Comparison of ENCODE assay signal across 13 cellular contexts in the genomic region with DNA sequence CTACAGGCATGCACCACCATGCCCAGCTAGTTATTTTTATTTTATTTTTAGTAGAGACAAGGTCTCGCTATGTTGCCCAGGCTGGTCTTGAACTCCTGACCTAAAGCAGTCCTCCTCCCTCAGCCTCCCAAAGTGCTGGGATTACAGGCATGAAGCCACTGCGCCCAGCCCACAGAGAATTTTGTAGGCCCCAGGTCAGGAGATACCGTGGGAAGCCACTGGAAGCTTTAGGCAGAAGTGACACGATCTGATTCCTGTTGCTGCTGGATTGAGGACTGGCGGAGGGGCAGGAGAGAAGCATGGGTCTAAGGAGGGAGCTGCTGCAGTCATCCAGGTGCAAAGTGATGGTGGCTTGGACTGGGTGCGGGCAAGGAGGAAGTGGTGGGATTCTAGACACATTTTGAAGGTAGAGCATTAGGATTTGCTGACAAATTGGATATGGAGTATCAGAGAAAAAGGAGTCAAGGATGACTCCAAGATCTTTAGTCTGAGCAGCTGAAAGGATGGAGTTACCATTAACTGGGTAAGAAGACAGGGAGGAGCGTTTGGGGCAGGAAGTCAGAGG. TPM values are rescaled to one million over a fixed set of nuclear protein-coding genes. Genes with fewer than 3 reads are reported as not detected.
A peak's percentile ranks its signal among the peaks of the same experiment; 100 is the strongest.
DNase-seq lines count a peak whose midpoint lies in the region; ATAC-seq and TF ChIP-seq lines count a peak whose summit lies in the region.
"Had no signal": no experiment of that assay in that cellular context is flagged by ENCODE, and none has a peak within 500 bp of the region (broad histone marks: within the 10 kb centered on the region; RNA-seq: fewer than 3 reads in every experiment).

No MANE protein-coding gene starts in this region.

- peaks cover 34 to 89% (median 58%) of the 10 kb centered on the region in 11 experiments for H3K36me3 ChIP-seq in BLaER1 treated with 17β-estradiol and CSF1 and Interleukin-3, amounts not matched to agents 10 nM and 100 nM
- H3K36me3 ChIP-seq in CD8-positive, alpha-beta T cell (ENCODE audit: insufficient read depth, low read length): peaks cover 77% of the 10 kb centered on the region

- H3K4me1 ChIP-seq in BLaER1 treated with 17β-estradiol and CSF1 and Interleukin-3, amounts not matched to agents 10 nM and 100 nM: peaks cover 42 to 89% (median 76%) of the 10 kb centered on the region in 10 experiments
- H3K4me1 ChIP-seq in CD8-positive, alpha-beta T cell (ENCODE audit: insufficient read depth, low read length): peaks cover 98% of the 10 kb centered on the region

- H3K4me2 ChIP-seq in BLaER1 treated with 17β-estradiol and CSF1 and Interleukin-3, amounts not matched to agents 10 nM and 100 nM: peak overlapping the region in 8 of 11 experiments; percentile 56 to 84 (median 72); a peak in 13 of 22 replicates

- peak overlapping the region; percentile 61 for H3K4me3 Mint-ChIP-seq in CD8-positive, alpha-beta T cell
- H3K4me3 Mint-ChIP-seq in activated naive CD4-positive, alpha-beta T cell treated with anti-CD3 and anti-CD28 coated beads, Interleukin-2, amount 50 U/mL, for 24 hours: peak overlapping the region; percentile 60
- H3K4me3 Mint-ChIP-seq in mesothelial cell of epicardium: no peak overlapping the region
- no peak overlapping the region for H3K4me3 Mint-ChIP-seq in T-helper 2 cell treated with Interferon-gamma antibody and Interleukin-4, amounts not matched to agents 5 μg/mL and 100 μg/mL, for 36 hours

- H3K27me3 Mint-ChIP-seq in CD8-positive, alpha-beta T cell (ENCODE audit: low read depth): no peaks in the 10 kb centered on the region
- no peaks in the 10 kb centered on the region for H3K27me3 Mint-ChIP-seq in activated naive CD4-positive, alpha-beta T cell treated with anti-CD3 and anti-CD28 coated beads, Interleukin-2, amount 50 U/mL, for 24 hours
- H3K27me3 Mint-ChIP-seq in mesothelial cell of epicardium (ENCODE audit: low read depth): no peaks in the 10 kb centered on the region
- H3K27me3 Mint-ChIP-seq in T-helper 2 cell treated with Interferon-gamma antibody and Interleukin-4, amounts not matched to agents 5 μg/mL and 100 μg/mL, for 36 hours (ENCODE audit: low read depth): peaks cover 8% of the 10 kb centered on the region

- peaks cover 87 to 100% (median 98%) of the 10 kb centered on the region in 11 experiments for H4K20me1 ChIP-seq in BLaER1 treated with 17β-estradiol and CSF1 and Interleukin-3, amounts not matched to agents 10 nM and 100 nM

- H3K27ac Mint-ChIP-seq in CD8-positive, alpha-beta T cell: peak overlapping the region; percentile 96
- peak overlapping the region; percentile 89 for H3K27ac Mint-ChIP-seq in activated naive CD4-positive, alpha-beta T cell treated with anti-CD3 and anti-CD28 coated beads, Interleukin-2, amount 50 U/mL, for 24 hours
- no peak overlapping the region for H3K27ac Mint-ChIP-seq in mesothelial cell of epicardium
- no peak overlapping the region for H3K27ac Mint-ChIP-seq in T-helper 2 cell treated with Interferon-gamma antibody and Interleukin-4, amounts not matched to agents 5 μg/mL and 100 μg/mL, for 36 hours

- peak in 2 of 7 experiments; percentile 7 to 10 for DNase-seq in CD8-positive, alpha-beta T cell
- DNase-seq in mesenteric fat pad (ENCODE audit: low spot score): peak; percentile 51
- no peak for DNase-seq in stimulated activated CD4-positive, alpha-beta T cell treated with anti-CD3 and anti-CD28 coated beads, Interleukin-15, amount 100 ng/mL, for 24 hours
- no peak for DNase-seq in mesothelial cell of epicardium (ENCODE audit: low spot score in 2 of 2, unreplicated experiment in 2 of 2)
- no peak for DNase-seq in T-helper 2 cell treated with Interferon-gamma antibody and Interleukin-4, amounts not matched to agents 5 μg/mL and 100 μg/mL, for 36 hours (ENCODE audit: low spot score)

- POLR2A ChIA-PET in CD8-positive, alpha-beta T cell (lab: Charles Lee): interaction anchor here (0.7 to 1.7 kb wide), 3 partner anchors 67 to 95 kb away, joined by 3 to 11 read pairs (median 6); no protein-coding TSS in a partner anchor

- no peaks in the 10 kb centered on the region for H3K9me3 ChIP-seq in BLaER1 treated with 17β-estradiol and CSF1 and Interleukin-3, amounts not matched to agents 10 nM and 100 nM (replicated peaks in 1 of 11)
- H3K9me3 ChIP-seq in CD8-positive, alpha-beta T cell (ENCODE audit: low read length): no peaks in the 10 kb centered on the region

- H3K27me3 ChIP-seq in BLaER1 treated with 17β-estradiol and CSF1 and Interleukin-3, amounts not matched to agents 10 nM and 100 nM: no peaks in the 10 kb centered on the region
- H3K27me3 ChIP-seq in CD8-positive, alpha-beta T cell (ENCODE audit: insufficient read depth, low read length): no peaks in the 10 kb centered on the region

- CTCF ChIA-PET in CD8-positive, alpha-beta T cell (lab: Charles Lee): interaction anchor here (0.8 to 29.2 kb wide), 3 partner anchors 93 to 109 kb away, joined by 3 to 773 read pairs (median 5); no protein-coding TSS in a partner anchor

- TF ChIP-seq CTCF in CD8-positive, alpha-beta T cell (IDR thresholded peaks at IDR 0.05): no peak
- TF ChIP-seq CTCF in mesothelial cell of epicardium (IDR thresholded peaks at IDR 0.05; ENCODE audit: unreplicated experiment): no peak

- H3K9ac ChIP-seq in BLaER1 treated with 17β-estradiol and CSF1 and Interleukin-3, amounts not matched to agents 10 nM and 100 nM: no peak overlapping the region
- H3K9ac ChIP-seq: parathyroid adenoma had no signal

- H3K36me3 Mint-ChIP-seq in CD8-positive, alpha-beta T cell: peaks cover 89% of the 10 kb centered on the region
- peaks cover 13% of the 10 kb centered on the region for H3K36me3 Mint-ChIP-seq in activated naive CD4-positive, alpha-beta T cell treated with anti-CD3 and anti-CD28 coated beads, Interleukin-2, amount 50 U/mL, for 24 hours
- H3K36me3 Mint-ChIP-seq in mesothelial cell of epicardium: peaks cover 8% of the 10 kb centered on the region
- H3K36me3 Mint-ChIP-seq in T-helper 2 cell treated with Interferon-gamma antibody and Interleukin-4, amounts not matched to agents 5 μg/mL and 100 μg/mL, for 36 hours (ENCODE audit: low read depth): peaks cover 32% of the 10 kb centered on the region

- no peaks in the 10 kb centered on the region for H3K9me3 Mint-ChIP-seq in CD8-positive, alpha-beta T cell
- no peaks in the 10 kb centered on the region for H3K9me3 Mint-ChIP-seq in activated naive CD4-positive, alpha-beta T cell treated with anti-CD3 and anti-CD28 coated beads, Interleukin-2, amount 50 U/mL, for 24 hours
- no peaks in the 10 kb centered on the region for H3K9me3 Mint-ChIP-seq in mesothelial cell of epicardium
- no peaks in the 10 kb centered on the region for H3K9me3 Mint-ChIP-seq in T-helper 2 cell treated with Interferon-gamma antibody and Interleukin-4, amounts not matched to agents 5 μg/mL and 100 μg/mL, for 36 hours

- peaks cover 91% of the 10 kb centered on the region for H3K4me1 Mint-ChIP-seq in CD8-positive, alpha-beta T cell (ENCODE audit: low read depth)
- H3K4me1 Mint-ChIP-seq in activated naive CD4-positive, alpha-beta T cell treated with anti-CD3 and anti-CD28 coated beads, Interleukin-2, amount 50 U/mL, for 24 hours: peaks cover 96% of the 10 kb centered on the region
- H3K4me1 Mint-ChIP-seq in mesothelial cell of epicardium: no peaks in the 10 kb centered on the region
- peaks cover 62% of the 10 kb centered on the region for H3K4me1 Mint-ChIP-seq in T-helper 2 cell treated with Interferon-gamma antibody and Interleukin-4, amounts not matched to agents 5 μg/mL and 100 μg/mL, for 36 hours (ENCODE audit: low read depth)

- H3K4me3 ChIP-seq in BLaER1 treated with 17β-estradiol and CSF1 and Interleukin-3, amounts not matched to agents 10 nM and 100 nM: no peak overlapping the region
- peak overlapping the region; percentile 4 for H3K4me3 ChIP-seq in CD8-positive, alpha-beta T cell (ENCODE audit: low read depth, low read length)
- H3K4me3 ChIP-seq: GM12878, K562, skin epidermis had no signal

- H3K27ac ChIP-seq in BLaER1 treated with 17β-estradiol and CSF1 and Interleukin-3, amounts not matched to agents 10 nM and 100 nM: no peak overlapping the region
- peak overlapping the region; percentile 64 for H3K27ac ChIP-seq in CD8-positive, alpha-beta T cell (ENCODE audit: low read depth, low read length)
- H3K27ac ChIP-seq: C4-2B, parathyroid adenoma had no signal

- no peak for ATAC-seq in CD8-positive, alpha-beta T cell
- no peak for ATAC-seq in GM18909 (IDR thresholded peaks at IDR 0.05; ENCODE audit: poor library complexity, unreplicated experiment)
- ATAC-seq: GM12878, K562 had no signal

- intact Hi-C loops in CD8-positive, alpha-beta T cell (cut with DNase I, micrococcal nuclease): no loop called here

RNA-seq across cellular contexts. Expression of gene TCF7, which starts 20.7 kb away (rescaled TPM):
- total RNA-seq in CD8-positive, alpha-beta T cell: 100 to 1,000 TPM; 517 to 538 TPM
- total RNA-seq in mesenteric fat pad (3.9 TPM), mesothelial cell of epicardium (7.5 to 9.0 TPM (median 8.0 TPM) in 3 replicates)

RNA-seq across cellular contexts. Expression of gene SKP1, which starts 41.6 kb away (rescaled TPM):
- total RNA-seq in CD8-positive, alpha-beta T cell: 100 to 1,000 TPM; 290 to 301 TPM
- total RNA-seq in mesenteric fat pad (288 TPM), mesothelial cell of epicardium (342 to 352 TPM (median 344 TPM) in 3 replicates)

Comparison
In these comparisons a context has a peak if more than half of its experiments do, and no peak if none do; other contexts are left out.
1. H3K27ac Mint-ChIP-seq: peak in CD8-positive, alpha-beta T cell (single experiment) and activated naive CD4-positive, alpha-beta T cell treated with anti-CD3 and anti-CD28 coated beads, Interleukin-2, amount 50 U/mL, for 24 hours (single experiment); none in mesothelial cell of epicardium (single experiment) and T-helper 2 cell treated with Interferon-gamma antibody and Interleukin-4, amounts not matched to agents 5 μg/mL and 100 μg/mL, for 36 hours (single experiment).
2. H3K4me3 Mint-ChIP-seq: peak in CD8-positive, alpha-beta T cell (single experiment) and activated naive CD4-positive, alpha-beta T cell treated with anti-CD3 and anti-CD28 coated beads, Interleukin-2, amount 50 U/mL, for 24 hours (single experiment); none in mesothelial cell of epicardium (single experiment) and T-helper 2 cell treated with Interferon-gamma antibody and Interleukin-4, amounts not matched to agents 5 μg/mL and 100 μg/mL, for 36 hours (single experiment).
3. RNA of gene TCF7, which starts 20.7 kb away (total RNA-seq): 517 to 538 TPM in CD8-positive, alpha-beta T cell; 7.5 to 9.0 TPM in mesothelial cell of epicardium and 3.9 TPM in mesenteric fat pad (single experiment); every median in the first group is over 10 times any median in the second.